8 cellular contexts compared by ENCODE assay signal in genomic region chr3:184335661-184336483, GRCh38. TPM values are rescaled to one million over a fixed set of nuclear protein-coding genes. Genes with fewer than 3 reads are reported as not detected.
DNase-seq lines count a peak whose midpoint lies in the region; ATAC-seq, FAIRE-seq and TF ChIP-seq lines count a peak whose summit lies in the region.

No MANE protein-coding gene starts in this region.

- no peak for TF ChIP-seq CTCF in choroid plexus epithelial cell (conservative IDR thresholded peaks at IDR 0.05; ENCODE audit: low read depth, low read length)

- H3K4me3 ChIP-seq in choroid plexus epithelial cell (ENCODE audit: low read depth, low read length), result peak overlapping the region; percentile 83

- intact Hi-C loops in left colon (cut with DNase I, micrococcal nuclease), result no loop called here

- DNase-seq in GM18507 (ENCODE audit: extremely low spot score, insufficient read length, low read depth), result peak; percentile 76
- DNase-seq in NCI-H345 treated with DMSO at 0.1 percent for 48 hours (lab: John Stamatoyannopoulos, UW; ENCODE audit: unreplicated experiment), result peak; percentile 78
- DNase-seq in activated CD4-positive, alpha-beta T cell treated with anti-CD3 and anti-CD28 coated beads for 4 hours, result peak; percentile 87 to 89
- DNase-seq in choroid plexus epithelial cell (ENCODE audit: low read depth), result peak; percentile 83
- peak; percentile 78 to 94 for DNase-seq in left colon
- peak; percentile 87 to 90 for DNase-seq in stimulated activated CD4-positive, alpha-beta T cell treated with anti-CD3 and anti-CD28 coated beads, Interleukin-1b, Interleukin-23, amount 100 ng/mL, for 4 hours (ENCODE audit: low read depth in 2 of 2)
- no peak for DNase-seq in AML-193 (lab: John Stamatoyannopoulos, UW)

- FAIRE-seq in GM18507 (lab: Jason Lieb, UNC), result peak; percentile 69

- ATAC-seq in HG02981 (IDR thresholded peaks at IDR 0.05; ENCODE audit: unreplicated experiment), result peak; percentile 75
- peak; percentile 87 for ATAC-seq in left colon

RNA-seq across cellular contexts. Expression of gene FAM131A, which starts 1.5 kb away (rescaled TPM):
- total RNA-seq in left colon, result 10 to 100 TPM; 16.2 to 20.9 TPM

RNA-seq across cellular contexts. Expression of gene EIF4G1, which starts 21.5 kb away (rescaled TPM):
- total RNA-seq in left colon, result 100 to 1,000 TPM; 245 to 322 TPM

RNA-seq across cellular contexts. Expression of gene CLCN2, which starts 25.5 kb away (rescaled TPM):
- total RNA-seq in left colon, result 10 to 100 TPM; 73.2 to 89.9 TPM

RNA-seq across cellular contexts. Expression of gene POLR2H, which starts 25.6 kb away (rescaled TPM):
- 10 to 100 TPM; 96.7 to 96.8 TPM for total RNA-seq in left colon

RNA-seq across cellular contexts. Expression of gene PSMD2, which starts 36.8 kb away (rescaled TPM):
- total RNA-seq in left colon, result 100 to 1,000 TPM; 174 to 187 TPM

Comparison
In these comparisons a context has a peak if more than half of its experiments do, and no peak if none do; other contexts are left out.
1. DNase-seq: peak in GM18507 (single experiment), NCI-H345 treated with DMSO at 0.1 percent for 48 hours (single experiment), activated CD4-positive, alpha-beta T cell treated with anti-CD3 and anti-CD28 coated beads for 4 hours (2 of 2), choroid plexus epithelial cell (single experiment), left colon (2 of 2) and stimulated activated CD4-positive, alpha-beta T cell treated with anti-CD3 and anti-CD28 coated beads, Interleukin-1b, Interleukin-23, amount 100 ng/mL, for 4 hours (2 of 2); none in AML-193 (0 of 2).